In the genomic region with DNA sequence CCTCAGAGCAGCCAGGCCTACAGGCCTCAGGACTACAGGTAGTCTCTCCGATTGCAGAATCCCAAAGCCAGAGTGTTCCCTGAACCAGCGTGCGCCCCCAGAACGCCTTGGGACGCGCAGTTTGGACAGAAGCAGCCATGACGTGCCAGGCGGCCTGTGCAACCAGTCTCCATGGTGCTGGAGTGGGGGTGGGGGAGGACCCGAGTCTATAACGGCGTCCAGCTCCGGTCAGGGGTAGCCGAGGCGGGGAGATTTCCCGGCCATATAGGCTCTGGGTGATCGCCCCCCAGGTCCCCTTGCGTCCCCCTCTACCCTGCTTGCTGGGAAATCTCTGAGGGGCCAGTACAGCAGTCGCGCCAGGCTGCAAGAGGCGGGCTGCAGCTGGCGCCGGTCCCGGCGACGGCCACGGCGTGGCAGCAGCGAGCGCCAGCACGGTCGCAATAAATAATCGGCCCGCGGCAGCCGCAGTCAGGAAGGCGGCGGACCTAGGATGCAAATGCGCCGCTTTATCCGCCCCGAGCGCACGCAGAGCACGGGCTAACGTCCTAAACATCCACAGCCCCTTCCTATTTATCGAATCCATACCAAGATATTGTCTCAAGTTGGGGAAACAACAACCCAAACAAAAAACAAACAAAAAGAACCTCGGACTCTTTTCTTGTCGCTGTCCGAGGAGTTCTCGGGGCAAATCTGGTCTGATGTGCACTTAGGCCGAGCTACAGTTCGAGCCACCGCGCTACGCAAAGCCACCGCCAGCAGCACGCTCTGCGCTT, we compare ENCODE assay signal across 1 cellular context.
A peak's percentile ranks its signal among the peaks of the same experiment; 100 is the strongest.
TF ChIP-seq lines count a peak whose summit lies in the region.

No MANE protein-coding gene starts in this region.

TF ChIP-seq in HepG2, 621 proteins besides CTCF, POLR2A, EP300 and RAD21 (continued from another document and continues in another):
- TF ChIP-seq GATAD2A (CRISPR knock-in tag; IDR thresholded peaks at IDR 0.05) (peak; percentile 8; the same call in 1 of the 2 replicates), STAG1 (CRISPR knock-in tag; IDR thresholded peaks at IDR 0.05) (peak; percentile 47), NFKB2 (CRISPR knock-in tag; IDR thresholded peaks at IDR 0.05; ENCODE audit: borderline replicate concordance) (peak; percentile 19; the same call in 1 of the 2 replicates), GLI4 (CRISPR knock-in tag; IDR thresholded peaks at IDR 0.05; ENCODE audit: borderline replicate concordance) (no peak), ZNF747 (CRISPR knock-in tag; IDR thresholded peaks at IDR 0.05; ENCODE audit: borderline replicate concordance) (no peak), ETV6 (CRISPR knock-in tag; conservative IDR thresholded peaks at IDR 0.05) (no peak), ZSCAN30 (CRISPR knock-in tag; IDR thresholded peaks at IDR 0.05) (no peak), ZNF841 (CRISPR knock-in tag; IDR thresholded peaks at IDR 0.05; ENCODE audit: borderline replicate concordance) (no peak), ZNF441 (CRISPR knock-in tag; IDR thresholded peaks at IDR 0.05; ENCODE audit: borderline replicate concordance) (no peak), RBAK (CRISPR knock-in tag; IDR thresholded peaks at IDR 0.05) (no peak), ZNF614 (CRISPR knock-in tag; IDR thresholded peaks at IDR 0.05; ENCODE audit: borderline replicate concordance) (no peak), ZNF274 (CRISPR knock-in tag; IDR thresholded peaks at IDR 0.05) (no peak), SNAPC2 (CRISPR knock-in tag; IDR thresholded peaks at IDR 0.05) (peak; percentile 51; the same call in 1 of the 2 replicates), TOPORS (CRISPR knock-in tag; IDR thresholded peaks at IDR 0.05) (peak; percentile 47; the same call in 1 of the 2 replicates), ZNF337 (CRISPR knock-in tag; IDR thresholded peaks at IDR 0.05; ENCODE audit: borderline replicate concordance, low read depth) (no peak), ONECUT2 (CRISPR knock-in tag; IDR thresholded peaks at IDR 0.05) (no peak), EZH2 (conservative IDR thresholded peaks at IDR 0.05; ENCODE audit: low read depth, low read length) (no peak), ZNF670 (CRISPR knock-in tag; IDR thresholded peaks at IDR 0.05; ENCODE audit: borderline replicate concordance) (no peak), ZNF878 (CRISPR knock-in tag; IDR thresholded peaks at IDR 0.05) (no peak), NR2F2 (IDR thresholded peaks at IDR 0.05; ENCODE audit: borderline replicate concordance, low read depth) (no peak), PHF8 (CRISPR knock-in tag; IDR thresholded peaks at IDR 0.05) (peak; percentile 86), TBX3 (IDR thresholded peaks at IDR 0.05; ENCODE audit: borderline replicate concordance) (no peak), ZNF382 (CRISPR knock-in tag; IDR thresholded peaks at IDR 0.05; ENCODE audit: borderline replicate concordance) (no peak), NONO (IDR thresholded peaks at IDR 0.05) (no peak), NONO (CRISPR knock-in tag; conservative IDR thresholded peaks at IDR 0.05) (peak; percentile 70), KAT7 (CRISPR knock-in tag; IDR thresholded peaks at IDR 0.05; ENCODE audit: borderline replicate concordance) (peak; percentile 59), ZMYM2 (CRISPR knock-in tag; IDR thresholded peaks at IDR 0.05) (no peak), ATF1 (CRISPR knock-in tag; IDR thresholded peaks at IDR 0.05) (no peak), NKX3-1 (CRISPR knock-in tag; IDR thresholded peaks at IDR 0.05) (no peak), HDAC2 (CRISPR knock-in tag; IDR thresholded peaks at IDR 0.05) (0 out of 2 replicates have a peak, but pooled peaks have one; percentile 31), REXO4 (CRISPR knock-in tag; IDR thresholded peaks at IDR 0.05; ENCODE audit: borderline replicate concordance) (no peak), POLR2AphosphoS2 (IDR thresholded peaks at IDR 0.05; ENCODE audit: low read depth, low read length) (no peak), ZNF781 (CRISPR knock-in tag; IDR thresholded peaks at IDR 0.05; ENCODE audit: borderline replicate concordance, not compliant biosample characterization) (peak; percentile 79), ISX (CRISPR knock-in tag; conservative IDR thresholded peaks at IDR 0.05) (no peak), ZNF124 (CRISPR knock-in tag; IDR thresholded peaks at IDR 0.05) (no peak), ZSCAN20 (CRISPR knock-in tag; IDR thresholded peaks at IDR 0.05; ENCODE audit: borderline replicate concordance) (no peak), NFIB (CRISPR knock-in tag; IDR thresholded peaks at IDR 0.05; ENCODE audit: borderline replicate concordance) (no peak), REL (CRISPR knock-in tag; conservative IDR thresholded peaks at IDR 0.05) (no peak), ELF3 (CRISPR knock-in tag; IDR thresholded peaks at IDR 0.05) (0 out of 2 replicates have a peak, but pooled peaks have one; percentile 19), ZNF343 (CRISPR knock-in tag; IDR thresholded peaks at IDR 0.05) (no peak), GFI1 (CRISPR knock-in tag; IDR thresholded peaks at IDR 0.05; ENCODE audit: borderline replicate concordance) (no peak), ZNF678 (CRISPR knock-in tag; IDR thresholded peaks at IDR 0.05) (no peak)
- TF ChIP-seq, protein P1, sequence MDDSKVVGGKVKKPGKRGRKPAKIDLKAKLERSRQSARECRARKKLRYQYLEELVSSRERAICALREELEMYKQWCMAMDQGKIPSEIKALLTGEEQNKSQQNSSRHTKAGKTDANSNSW (CRISPR knock-in tag; IDR thresholded peaks at IDR 0.05; ENCODE audit: borderline replicate concordance) = no peak
- TF ChIP-seq, protein P2, sequence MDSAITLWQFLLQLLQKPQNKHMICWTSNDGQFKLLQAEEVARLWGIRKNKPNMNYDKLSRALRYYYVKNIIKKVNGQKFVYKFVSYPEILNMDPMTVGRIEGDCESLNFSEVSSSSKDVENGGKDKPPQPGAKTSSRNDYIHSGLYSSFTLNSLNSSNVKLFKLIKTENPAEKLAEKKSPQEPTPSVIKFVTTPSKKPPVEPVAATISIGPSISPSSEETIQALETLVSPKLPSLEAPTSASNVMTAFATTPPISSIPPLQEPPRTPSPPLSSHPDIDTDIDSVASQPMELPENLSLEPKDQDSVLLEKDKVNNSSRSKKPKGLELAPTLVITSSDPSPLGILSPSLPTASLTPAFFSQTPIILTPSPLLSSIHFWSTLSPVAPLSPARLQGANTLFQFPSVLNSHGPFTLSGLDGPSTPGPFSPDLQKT (CRISPR knock-in tag; IDR thresholded peaks at IDR 0.05; ENCODE audit: borderline replicate concordance) = no peak
- TF ChIP-seq, protein P3, sequence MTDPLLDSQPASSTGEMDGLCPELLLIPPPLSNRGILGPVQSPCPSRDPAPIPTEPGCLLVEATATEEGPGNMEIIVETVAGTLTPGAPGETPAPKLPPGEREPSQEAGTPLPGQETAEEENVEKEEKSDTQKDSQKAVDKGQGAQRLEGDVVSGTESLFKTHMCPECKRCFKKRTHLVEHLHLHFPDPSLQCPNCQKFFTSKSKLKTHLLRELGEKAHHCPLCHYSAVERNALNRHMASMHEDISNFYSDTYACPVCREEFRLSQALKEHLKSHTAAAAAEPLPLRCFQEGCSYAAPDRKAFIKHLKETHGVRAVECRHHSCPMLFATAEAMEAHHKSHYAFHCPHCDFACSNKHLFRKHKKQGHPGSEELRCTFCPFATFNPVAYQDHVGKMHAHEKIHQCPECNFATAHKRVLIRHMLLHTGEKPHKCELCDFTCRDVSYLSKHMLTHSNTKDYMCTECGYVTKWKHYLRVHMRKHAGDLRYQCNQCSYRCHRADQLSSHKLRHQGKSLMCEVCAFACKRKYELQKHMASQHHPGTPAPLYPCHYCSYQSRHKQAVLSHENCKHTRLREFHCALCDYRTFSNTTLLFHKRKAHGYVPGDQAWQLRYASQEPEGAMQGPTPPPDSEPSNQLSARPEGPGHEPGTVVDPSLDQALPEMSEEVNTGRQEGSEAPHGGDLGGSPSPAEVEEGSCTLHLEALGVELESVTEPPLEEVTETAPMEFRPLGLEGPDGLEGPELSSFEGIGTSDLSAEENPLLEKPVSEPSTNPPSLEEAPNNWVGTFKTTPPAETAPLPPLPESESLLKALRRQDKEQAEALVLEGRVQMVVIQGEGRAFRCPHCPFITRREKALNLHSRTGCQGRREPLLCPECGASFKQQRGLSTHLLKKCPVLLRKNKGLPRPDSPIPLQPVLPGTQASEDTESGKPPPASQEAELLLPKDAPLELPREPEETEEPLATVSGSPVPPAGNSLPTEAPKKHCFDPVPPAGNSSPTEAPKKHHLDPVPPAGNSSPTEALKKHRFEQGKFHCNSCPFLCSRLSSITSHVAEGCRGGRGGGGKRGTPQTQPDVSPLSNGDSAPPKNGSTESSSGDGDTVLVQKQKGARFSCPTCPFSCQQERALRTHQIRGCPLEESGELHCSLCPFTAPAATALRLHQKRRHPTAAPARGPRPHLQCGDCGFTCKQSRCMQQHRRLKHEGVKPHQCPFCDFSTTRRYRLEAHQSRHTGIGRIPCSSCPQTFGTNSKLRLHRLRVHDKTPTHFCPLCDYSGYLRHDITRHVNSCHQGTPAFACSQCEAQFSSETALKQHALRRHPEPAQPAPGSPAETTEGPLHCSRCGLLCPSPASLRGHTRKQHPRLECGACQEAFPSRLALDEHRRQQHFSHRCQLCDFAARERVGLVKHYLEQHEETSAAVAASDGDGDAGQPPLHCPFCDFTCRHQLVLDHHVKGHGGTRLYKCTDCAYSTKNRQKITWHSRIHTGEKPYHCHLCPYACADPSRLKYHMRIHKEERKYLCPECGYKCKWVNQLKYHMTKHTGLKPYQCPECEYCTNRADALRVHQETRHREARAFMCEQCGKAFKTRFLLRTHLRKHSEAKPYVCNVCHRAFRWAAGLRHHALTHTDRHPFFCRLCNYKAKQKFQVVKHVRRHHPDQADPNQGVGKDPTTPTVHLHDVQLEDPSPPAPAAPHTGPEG (CRISPR knock-in tag; IDR thresholded peaks at IDR 0.05) = no peak
- TF ChIP-seq, protein P4, sequence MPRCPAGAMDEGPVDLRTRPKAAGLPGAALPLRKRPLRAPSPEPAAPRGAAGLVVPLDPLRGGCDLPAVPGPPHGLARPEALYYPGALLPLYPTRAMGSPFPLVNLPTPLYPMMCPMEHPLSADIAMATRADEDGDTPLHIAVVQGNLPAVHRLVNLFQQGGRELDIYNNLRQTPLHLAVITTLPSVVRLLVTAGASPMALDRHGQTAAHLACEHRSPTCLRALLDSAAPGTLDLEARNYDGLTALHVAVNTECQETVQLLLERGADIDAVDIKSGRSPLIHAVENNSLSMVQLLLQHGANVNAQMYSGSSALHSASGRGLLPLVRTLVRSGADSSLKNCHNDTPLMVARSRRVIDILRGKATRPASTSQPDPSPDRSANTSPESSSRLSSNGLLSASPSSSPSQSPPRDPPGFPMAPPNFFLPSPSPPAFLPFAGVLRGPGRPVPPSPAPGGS (CRISPR knock-in tag; IDR thresholded peaks at IDR 0.05) = no peak; the same call in 1 of the 2 replicates
- TF ChIP-seq, protein P5, sequence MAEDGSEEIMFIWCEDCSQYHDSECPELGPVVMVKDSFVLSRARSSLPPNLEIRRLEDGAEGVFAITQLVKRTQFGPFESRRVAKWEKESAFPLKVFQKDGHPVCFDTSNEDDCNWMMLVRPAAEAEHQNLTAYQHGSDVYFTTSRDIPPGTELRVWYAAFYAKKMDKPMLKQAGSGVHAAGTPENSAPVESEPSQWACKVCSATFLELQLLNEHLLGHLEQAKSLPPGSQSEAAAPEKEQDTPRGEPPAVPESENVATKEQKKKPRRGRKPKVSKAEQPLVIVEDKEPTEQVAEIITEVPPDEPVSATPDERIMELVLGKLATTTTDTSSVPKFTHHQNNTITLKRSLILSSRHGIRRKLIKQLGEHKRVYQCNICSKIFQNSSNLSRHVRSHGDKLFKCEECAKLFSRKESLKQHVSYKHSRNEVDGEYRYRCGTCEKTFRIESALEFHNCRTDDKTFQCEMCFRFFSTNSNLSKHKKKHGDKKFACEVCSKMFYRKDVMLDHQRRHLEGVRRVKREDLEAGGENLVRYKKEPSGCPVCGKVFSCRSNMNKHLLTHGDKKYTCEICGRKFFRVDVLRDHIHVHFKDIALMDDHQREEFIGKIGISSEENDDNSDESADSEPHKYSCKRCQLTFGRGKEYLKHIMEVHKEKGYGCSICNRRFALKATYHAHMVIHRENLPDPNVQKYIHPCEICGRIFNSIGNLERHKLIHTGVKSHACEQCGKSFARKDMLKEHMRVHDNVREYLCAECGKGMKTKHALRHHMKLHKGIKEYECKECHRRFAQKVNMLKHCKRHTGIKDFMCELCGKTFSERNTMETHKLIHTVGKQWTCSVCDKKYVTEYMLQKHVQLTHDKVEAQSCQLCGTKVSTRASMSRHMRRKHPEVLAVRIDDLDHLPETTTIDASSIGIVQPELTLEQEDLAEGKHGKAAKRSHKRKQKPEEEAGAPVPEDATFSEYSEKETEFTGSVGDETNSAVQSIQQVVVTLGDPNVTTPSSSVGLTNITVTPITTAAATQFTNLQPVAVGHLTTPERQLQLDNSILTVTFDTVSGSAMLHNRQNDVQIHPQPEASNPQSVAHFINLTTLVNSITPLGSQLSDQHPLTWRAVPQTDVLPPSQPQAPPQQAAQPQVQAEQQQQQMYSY (CRISPR knock-in tag; IDR thresholded peaks at IDR 0.05) = no peak
- TF ChIP-seq, protein P6, sequence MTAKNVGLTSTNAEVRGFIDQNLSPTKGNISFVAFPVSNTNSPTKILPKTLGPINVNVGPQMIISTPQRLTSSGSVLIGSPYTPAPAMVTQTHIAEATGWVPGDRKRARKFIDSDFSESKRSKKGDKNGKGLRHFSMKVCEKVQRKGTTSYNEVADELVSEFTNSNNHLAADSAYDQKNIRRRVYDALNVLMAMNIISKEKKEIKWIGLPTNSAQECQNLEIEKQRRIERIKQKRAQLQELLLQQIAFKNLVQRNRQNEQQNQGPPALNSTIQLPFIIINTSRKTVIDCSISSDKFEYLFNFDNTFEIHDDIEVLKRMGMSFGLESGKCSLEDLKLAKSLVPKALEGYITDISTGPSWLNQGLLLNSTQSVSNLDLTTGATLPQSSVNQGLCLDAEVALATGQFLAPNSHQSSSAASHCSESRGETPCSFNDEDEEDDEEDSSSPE (CRISPR knock-in tag; IDR thresholded peaks at IDR 0.05) = no peak
- TF ChIP-seq, protein P7, sequence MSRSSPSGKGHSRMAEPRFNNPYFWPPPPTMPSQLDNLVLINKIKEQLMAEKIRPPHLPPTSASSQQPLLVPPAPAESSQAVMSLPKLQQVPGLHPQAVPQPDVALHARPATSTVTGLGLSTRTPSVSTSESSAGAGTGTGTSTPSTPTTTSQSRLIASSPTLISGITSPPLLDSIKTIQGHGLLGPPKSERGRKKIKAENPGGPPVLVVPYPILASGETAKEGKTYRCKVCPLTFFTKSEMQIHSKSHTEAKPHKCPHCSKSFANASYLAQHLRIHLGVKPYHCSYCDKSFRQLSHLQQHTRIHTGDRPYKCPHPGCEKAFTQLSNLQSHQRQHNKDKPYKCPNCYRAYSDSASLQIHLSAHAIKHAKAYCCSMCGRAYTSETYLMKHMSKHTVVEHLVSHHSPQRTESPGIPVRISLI (CRISPR knock-in tag; IDR thresholded peaks at IDR 0.05; ENCODE audit: borderline replicate concordance) = no peak
